Comparison of ENCODE assay signal across 10 cellular contexts in genomic region chr4:57077550-57078311, GRCh38. TPM values are rescaled to one million over a fixed set of nuclear protein-coding genes. Genes with fewer than 3 reads are reported as not detected.
A peak's percentile ranks its signal among the peaks of the same experiment; 100 is the strongest.
DNase-seq lines count a peak whose midpoint lies in the region; ATAC-seq and TF ChIP-seq lines count a peak whose summit lies in the region.
"Had no signal": no experiment of that assay in that cellular context is flagged by ENCODE, and none has a peak within 500 bp of the region (broad histone marks: within the 10 kb centered on the region; RNA-seq: fewer than 3 reads in every experiment).

No MANE protein-coding gene starts in this region.

- ATAC-seq in WTC11, result peak; percentile 24
- no peak for ATAC-seq in CD8-positive, alpha-beta T cell
- ATAC-seq: psoas muscle had no signal

- 80 to 87% methylated on average over 14 of the region's 14 CpGs for WGBS in sigmoid colon, 2 donors

- H3K36me3 Mint-ChIP-seq in HFFc6 (ENCODE audit: low read depth), result peaks cover 62% of the 10 kb centered on the region
- H3K36me3 Mint-ChIP-seq in WTC11, result no peaks in the 10 kb centered on the region
- H3K36me3 Mint-ChIP-seq in CD8-positive, alpha-beta T cell, result no peaks in the 10 kb centered on the region

- H3K27me3 Mint-ChIP-seq in HFFc6 (ENCODE audit: insufficient read depth), result peaks cover 7% of the 10 kb centered on the region
- H3K27me3 Mint-ChIP-seq in WTC11 (ENCODE audit: low read depth), result no peaks in the 10 kb centered on the region
- peaks cover 11% of the 10 kb centered on the region for H3K27me3 Mint-ChIP-seq in CD8-positive, alpha-beta T cell (ENCODE audit: low read depth)

- TF ChIP-seq POLR2A in sigmoid colon (IDR thresholded peaks at IDR 0.05), result no peak

- no peak overlapping the region for H3K4me3 ChIP-seq in sigmoid colon
- no peak overlapping the region for H3K4me3 ChIP-seq in CD8-positive, alpha-beta T cell (ENCODE audit: low read depth, low read length)
- H3K4me3 ChIP-seq: psoas muscle, SK-N-MC had no signal

- H3K9me3 ChIP-seq in sigmoid colon, result no peaks in the 10 kb centered on the region
- no peaks in the 10 kb centered on the region for H3K9me3 ChIP-seq in CD8-positive, alpha-beta T cell (ENCODE audit: low read length)
- H3K9me3 ChIP-seq: psoas muscle had no signal

- H3K27ac Mint-ChIP-seq in HFFc6 (peak overlapping the region; percentile 89), WTC11 (peak overlapping the region; percentile 61; the same call in 1 of the 2 replicates)
- no peak overlapping the region for H3K27ac Mint-ChIP-seq in CD8-positive, alpha-beta T cell

- TF ChIP-seq EP300 in sigmoid colon (IDR thresholded peaks at IDR 0.05), result no peak

- H3K27ac ChIP-seq in sigmoid colon, result peak overlapping the region in 3 of 4 donors; percentile 67 to 85 (median 72)
- no peak overlapping the region for H3K27ac ChIP-seq in CD8-positive, alpha-beta T cell (ENCODE audit: low read depth, low read length)
- H3K27ac ChIP-seq: psoas muscle, SK-N-MC had no signal

- H3K4me3 Mint-ChIP-seq in HFFc6, result peak overlapping the region; percentile 36
- no peak overlapping the region for H3K4me3 Mint-ChIP-seq in WTC11
- H3K4me3 Mint-ChIP-seq in CD8-positive, alpha-beta T cell, result no peak overlapping the region

- H3K36me3 ChIP-seq in sigmoid colon, result no peaks in the 10 kb centered on the region
- H3K36me3 ChIP-seq in CD8-positive, alpha-beta T cell (ENCODE audit: insufficient read depth, low read length), result no peaks in the 10 kb centered on the region

- POLR2A ChIA-PET in WTC11 (lab: Charles Lee), result no interaction called here
- POLR2A ChIA-PET in CD8-positive, alpha-beta T cell (lab: Charles Lee), result no interaction called here

- intact Hi-C loops in sigmoid colon (cut with DNase I) (no loop called here), head of caudate nucleus (cut with DNase I) (no loop called here)
- intact Hi-C loops in CD8-positive, alpha-beta T cell (cut with DNase I, micrococcal nuclease), result no loop called here

- peaks cover 95% of the 10 kb centered on the region for H3K4me1 Mint-ChIP-seq in HFFc6 (ENCODE audit: low read depth)
- peaks cover 43% of the 10 kb centered on the region for H3K4me1 Mint-ChIP-seq in WTC11
- H3K4me1 Mint-ChIP-seq in CD8-positive, alpha-beta T cell (ENCODE audit: low read depth), result no peaks in the 10 kb centered on the region

- CTCF ChIA-PET in WTC11 (lab: Charles Lee), result interaction anchor here (0.9 to 1.4 kb wide), 4 partner anchors 15 to 113 kb away, joined by 4 to 9 read pairs (median 6); no protein-coding TSS in a partner anchor
- CTCF ChIA-PET in CD8-positive, alpha-beta T cell (lab: Charles Lee), result no interaction called here

- H3K4me1 ChIP-seq in sigmoid colon, result peaks cover 0 to 71% (median 65%) of the 10 kb centered on the region in 4 donors
- no peaks in the 10 kb centered on the region for H3K4me1 ChIP-seq in CD8-positive, alpha-beta T cell (ENCODE audit: insufficient read depth, low read length)
- H3K4me1 ChIP-seq: psoas muscle had no signal

- no peaks in the 10 kb centered on the region for H3K27me3 ChIP-seq in sigmoid colon
- no peaks in the 10 kb centered on the region for H3K27me3 ChIP-seq in CD8-positive, alpha-beta T cell (ENCODE audit: insufficient read depth, low read length)

- peak; percentile 68 for DNase-seq in HFFc6
- DNase-seq in WTC11 (ENCODE audit: low spot score), result no peak
- DNase-seq in glomerular endothelial cell (ENCODE audit: extremely low read depth, low read depth, low spot score), result peak; percentile 82
- DNase-seq in sigmoid colon, result no peak
- DNase-seq in activated naive CD4-positive, alpha-beta T cell (lab: John Stamatoyannopoulos, UW), result no peak
- DNase-seq in head of caudate nucleus, result no peak
- DNase-seq in CD8-positive, alpha-beta T cell, result no peak
- no peak for DNase-seq in NCI-H2081 treated with DMSO at 0.1 percent for 48 hours (lab: John Stamatoyannopoulos, UW)
- DNase-seq: psoas muscle had no signal

- H3K9me3 Mint-ChIP-seq in HFFc6 (no peaks in the 10 kb centered on the region), WTC11 (peaks cover 18% of the 10 kb centered on the region)
- H3K9me3 Mint-ChIP-seq in CD8-positive, alpha-beta T cell, result no peaks in the 10 kb centered on the region

- TF ChIP-seq CTCF in HFFc6 (IDR thresholded peaks at IDR 0.05) (no peak), WTC11 (IDR thresholded peaks at IDR 0.05) (no peak), sigmoid colon (IDR thresholded peaks at IDR 0.05) (no peak)
- no peak for TF ChIP-seq CTCF in CD8-positive, alpha-beta T cell (IDR thresholded peaks at IDR 0.05)

TF ChIP-seq in WTC11, 78 proteins besides CTCF, POLR2A, EP300 and RAD21:
- no peak for TF ChIP-seq JUN (CRISPR knock-in tag; IDR thresholded peaks at IDR 0.05)
- TF ChIP-seq HMGXB4 (CRISPR knock-in tag; IDR thresholded peaks at IDR 0.05), result no peak
- TF ChIP-seq E2F4 (CRISPR knock-in tag; IDR thresholded peaks at IDR 0.05; ENCODE audit: borderline replicate concordance, low read depth), result no peak
- no peak for TF ChIP-seq ZNF423 (CRISPR knock-in tag; IDR thresholded peaks at IDR 0.05)
- peak; percentile 87; the same call in 1 of the 2 replicates for TF ChIP-seq GTF2I (CRISPR knock-in tag; conservative IDR thresholded peaks at IDR 0.05)
- TF ChIP-seq NFE2L1 (CRISPR knock-in tag; IDR thresholded peaks at IDR 0.05), result peak; percentile 79; the same call in 1 of the 2 replicates

RNA-seq across cellular contexts. Expression of gene IGFBP7, which starts 32.5 kb away (rescaled TPM):
- total RNA-seq in HFFc6 (2021; fragmentation: NEBNext Ultra II Directional; extraction: Animal tissue kit (Norgen Biotek cat#: 25700)), result 100 to 1,000 TPM; 464 to 821 (median 485) TPM
- total RNA-seq in WTC11 (2021) (1.0 to 1.5 TPM (median 1.4 TPM) in 3 replicates), glomerular endothelial cell (2,081 and 2,270 TPM in 2 replicates), sigmoid colon (100 to 1,000 TPM; 474 to 834 (median 779) TPM)
- 100 to 1,000 TPM in 1 of 3 donors, 10 to 100 TPM in 2; 29.8 to 199 (median 46.2) TPM for polyA plus RNA-seq in sigmoid colon
- total RNA-seq in CD8-positive, alpha-beta T cell, result not detected

Comparison
In these comparisons a context has a peak if more than half of its experiments do, and no peak if none do; other contexts are left out.
1. DNase-seq: peak in HFFc6 (single experiment) and glomerular endothelial cell (single experiment); none in WTC11 (single experiment), sigmoid colon (single experiment), activated naive CD4-positive, alpha-beta T cell (0 of 4), head of caudate nucleus (0 of 42), CD8-positive, alpha-beta T cell (0 of 7) and NCI-H2081 treated with DMSO at 0.1 percent for 48 hours (single experiment).
2. RNA of gene IGFBP7, which starts 32.5 kb away (total RNA-seq): 2,081 to 2,270 TPM in glomerular endothelial cell, 474 to 834 TPM in sigmoid colon and 464 to 821 TPM in HFFc6; 1.0 to 1.5 TPM in WTC11 and not detected in CD8-positive, alpha-beta T cell; every median in the first group is over 100 times any median in the second.